14 cellular contexts compared by ENCODE assay signal in genomic region chr17:10036511-10037061, GRCh38.
DNase-seq lines count a peak whose midpoint lies in the region; TF ChIP-seq lines count a peak whose summit lies in the region.
"Had no signal": no experiment of that assay in that cellular context is flagged by ENCODE, and none has a peak within 500 bp of the region (broad histone marks: within the 10 kb centered on the region; RNA-seq: fewer than 3 reads in every experiment).

No MANE protein-coding gene starts in this region.

- H3K9me3 Mint-ChIP-seq in nephron: no peaks in the 10 kb centered on the region
- H3K9me3 Mint-ChIP-seq in endothelial cell (ENCODE audit: unreplicated experiment): no peaks in the 10 kb centered on the region
- H3K9me3 Mint-ChIP-seq: activated CD4-positive, alpha-beta T cell treated with anti-CD3 and anti-CD28 coated beads, Interleukin-2, amount 10 ng/mL, durations not matched to agents 24 days and 14 days; activated naive CD8-positive, alpha-beta T cell treated with anti-CD3 and anti-CD28 coated beads, Interleukin-2, amount 10 ng/mL, durations not matched to agents 7 days and 5 days; naive thymus-derived CD8-positive, alpha-beta T cell had no signal

- 78 to 79% methylated on average over 10 to 11 of the region's 11 CpGs for WGBS in thyroid gland, 2 donors

- intact Hi-C loops in cardiac septum (cut with DNase I) (loop anchor here (10.0 kb wide), 1 partner anchor 68 kb away; no protein-coding TSS in a partner anchor), thyroid gland (cut with DNase I) (no loop called here)

- TF ChIP-seq POLR2A in thyroid gland (IDR thresholded peaks at IDR 0.05): no peak

- H3K27me3 ChIP-seq in thyroid gland: no peaks in the 10 kb centered on the region
- H3K27me3 ChIP-seq: SJCRH30 had no signal

- no peak for TF ChIP-seq CTCF in nephron (IDR thresholded peaks at IDR 0.05; ENCODE audit: unreplicated experiment in 3 of 3)
- TF ChIP-seq CTCF in thyroid gland (IDR thresholded peaks at IDR 0.05): no peak
- no peak for TF ChIP-seq CTCF in endothelial cell (IDR thresholded peaks at IDR 0.05; ENCODE audit: unreplicated experiment)

- H3K9me3 ChIP-seq in thyroid gland: no peaks in the 10 kb centered on the region
- H3K9me3 ChIP-seq: SJCRH30 had no signal

- DNase-seq in SKM-1 treated with dmso at 0.1 percent for 144 hours (lab: John Stamatoyannopoulos, UW; ENCODE audit: unreplicated experiment): peak; percentile 29
- DNase-seq in cardiac septum (ENCODE audit: low spot score): peak; percentile 88
- DNase-seq in thyroid gland: peak; percentile 5 to 15
- DNase-seq in NCI-H1436 (lab: John Stamatoyannopoulos, UW): no peak
- DNase-seq in endothelial cell (ENCODE audit: low spot score): no peak
- no peak for DNase-seq in NCI-H2029 treated with DMSO at 0.1 percent for 48 hours (lab: John Stamatoyannopoulos, UW)
- no peak for DNase-seq in NCI-H1694 (lab: John Stamatoyannopoulos, UW)
- DNase-seq: activated CD4-positive, alpha-beta T cell treated with anti-CD3 and anti-CD28 coated beads, Interleukin-2, amount 10 ng/mL, durations not matched to agents 24 days and 14 days; activated naive CD8-positive, alpha-beta T cell treated with anti-CD3 and anti-CD28 coated beads, Interleukin-2, amount 10 ng/mL, durations not matched to agents 7 days and 5 days; NCI-H2227 treated with DMSO at 0.1 percent for 48 hours had no signal

- H3K27me3 Mint-ChIP-seq in nephron (ENCODE audit: low read depth): peaks cover 9% of the 10 kb centered on the region
- peaks cover 3% of the 10 kb centered on the region for H3K27me3 Mint-ChIP-seq in endothelial cell (ENCODE audit: unreplicated experiment)
- H3K27me3 Mint-ChIP-seq: activated CD4-positive, alpha-beta T cell treated with anti-CD3 and anti-CD28 coated beads, Interleukin-2, amount 10 ng/mL, durations not matched to agents 24 days and 14 days; activated naive CD8-positive, alpha-beta T cell treated with anti-CD3 and anti-CD28 coated beads, Interleukin-2, amount 10 ng/mL, durations not matched to agents 7 days and 5 days had no signal

- H3K4me1 Mint-ChIP-seq in nephron (peaks cover 45% of the 10 kb centered on the region), endothelial cell (ENCODE audit: unreplicated experiment) (peaks cover 7% of the 10 kb centered on the region)
- H3K4me1 Mint-ChIP-seq: activated CD4-positive, alpha-beta T cell treated with anti-CD3 and anti-CD28 coated beads, Interleukin-2, amount 10 ng/mL, durations not matched to agents 24 days and 14 days; activated naive CD8-positive, alpha-beta T cell treated with anti-CD3 and anti-CD28 coated beads, Interleukin-2, amount 10 ng/mL, durations not matched to agents 7 days and 5 days had no signal

- H3K27ac Mint-ChIP-seq in nephron (peak overlapping the region; percentile 42 to 59 (median 56)), endothelial cell (ENCODE audit: unreplicated experiment) (no peak overlapping the region)
- H3K27ac Mint-ChIP-seq: activated CD4-positive, alpha-beta T cell treated with anti-CD3 and anti-CD28 coated beads, Interleukin-2, amount 10 ng/mL, durations not matched to agents 24 days and 14 days; activated naive CD8-positive, alpha-beta T cell treated with anti-CD3 and anti-CD28 coated beads, Interleukin-2, amount 10 ng/mL, durations not matched to agents 7 days and 5 days had no signal

- H3K4me3 Mint-ChIP-seq in nephron (no peak overlapping the region), endothelial cell (ENCODE audit: unreplicated experiment) (no peak overlapping the region)
- H3K4me3 Mint-ChIP-seq: activated CD4-positive, alpha-beta T cell treated with anti-CD3 and anti-CD28 coated beads, Interleukin-2, amount 10 ng/mL, durations not matched to agents 24 days and 14 days; activated naive CD8-positive, alpha-beta T cell treated with anti-CD3 and anti-CD28 coated beads, Interleukin-2, amount 10 ng/mL, durations not matched to agents 7 days and 5 days; naive thymus-derived CD8-positive, alpha-beta T cell had no signal

- no peak overlapping the region for H3K4me3 ChIP-seq in thyroid gland (replicated peaks in 1 of 3)
- H3K4me3 ChIP-seq: GM12878, SJCRH30 had no signal

- H3K4me1 ChIP-seq in thyroid gland: no peaks in the 10 kb centered on the region
- H3K4me1 ChIP-seq: SJCRH30 had no signal

- no peaks in the 10 kb centered on the region for H3K36me3 Mint-ChIP-seq in nephron (ENCODE audit: low read depth)
- H3K36me3 Mint-ChIP-seq in endothelial cell (ENCODE audit: low read depth, unreplicated experiment): no peaks in the 10 kb centered on the region
- H3K36me3 Mint-ChIP-seq: naive thymus-derived CD8-positive, alpha-beta T cell had no signal

- H3K27ac ChIP-seq in thyroid gland: peak overlapping the region in 2 of 3 donors; percentile 21 to 56
- H3K27ac ChIP-seq: SJCRH30 had no signal

- H3K36me3 ChIP-seq in thyroid gland: no peaks in the 10 kb centered on the region
- H3K36me3 ChIP-seq: SJCRH30 had no signal

Comparison
In these comparisons a context has a peak if more than half of its experiments do, and no peak if none do; other contexts are left out.
1. DNase-seq: peak in SKM-1 treated with dmso at 0.1 percent for 144 hours (single experiment), cardiac septum (single experiment) and thyroid gland (2 of 2); none in NCI-H1436 (single experiment), endothelial cell (single experiment), NCI-H2029 treated with DMSO at 0.1 percent for 48 hours (single experiment) and NCI-H1694 (single experiment).